In genomic region chr2:161172901-161173540, GRCh38 we compare ENCODE assay signal across 12 cellular contexts. TPM values are rescaled to one million over a fixed set of nuclear protein-coding genes. Genes with fewer than 3 reads are reported as not detected.
DNase-seq lines count a peak whose midpoint lies in the region; ATAC-seq and TF ChIP-seq lines count a peak whose summit lies in the region.
"Had no signal": no experiment of that assay in that cellular context is flagged by ENCODE, and none has a peak within 500 bp of the region (broad histone marks: within the 10 kb centered on the region; RNA-seq: fewer than 3 reads in every experiment).

No MANE protein-coding gene starts in this region.

- H3K36me3 ChIP-seq in DOHH2 (ENCODE audit: control insufficient read depth, low read length) (peaks cover 96% of the 10 kb centered on the region), Karpas-422 (ENCODE audit: insufficient read depth, low read length) (peaks cover 81% of the 10 kb centered on the region)

- H3K4me1 ChIP-seq in DOHH2 (ENCODE audit: control insufficient read depth, low read length): peaks cover 86% of the 10 kb centered on the region
- peaks cover 90% of the 10 kb centered on the region for H3K4me1 ChIP-seq in Karpas-422 (ENCODE audit: low read length)

- H3K4me2 ChIP-seq in DOHH2 (ENCODE audit: low read length) (0 out of 2 replicates have a peak overlapping the region, but pooled peaks have one; percentile 9), Karpas-422 (ENCODE audit: low read depth, low read length, poor library complexity, severe bottlenecking) (no peak overlapping the region)

- H3K4me3 ChIP-seq in DOHH2 (ENCODE audit: low read length) (no peak overlapping the region), Karpas-422 (ENCODE audit: low read length) (no peak overlapping the region)

- H3K79me2 ChIP-seq in DOHH2 (ENCODE audit: control insufficient read depth, low read length) (peaks cover 100% of the 10 kb centered on the region), Karpas-422 (ENCODE audit: low read length) (peaks cover 100% of the 10 kb centered on the region)

- no peak overlapping the region for H3K27ac ChIP-seq in DOHH2 (ENCODE audit: low read depth, low read length)
- peak overlapping the region; percentile 62 for H3K27ac ChIP-seq in Karpas-422 (ENCODE audit: low read length)

- H3K27me3 ChIP-seq in DOHH2 (ENCODE audit: control insufficient read depth, low read length) (no peaks in the 10 kb centered on the region), Karpas-422 (ENCODE audit: low read length) (no peaks in the 10 kb centered on the region)

- no peak for TF ChIP-seq CTCF in DOHH2 (IDR thresholded peaks at IDR 0.05; ENCODE audit: low read depth, low read length, poor library complexity, severe bottlenecking)

- H3K9me2 ChIP-seq in DOHH2 (replicated peaks; ENCODE audit: control insufficient read depth, low read length) (no peaks in the 10 kb centered on the region), Karpas-422 (replicated peaks; ENCODE audit: insufficient read depth, low read length) (no peaks in the 10 kb centered on the region)

- no peak overlapping the region for H2AFZ ChIP-seq in Karpas-422 (ENCODE audit: low read length)

- H3K9ac ChIP-seq in Karpas-422 (ENCODE audit: low read length): no peak overlapping the region

- DNase-seq in Karpas-422: no peak
- no peak for DNase-seq in T1000 (lab: John Stamatoyannopoulos, UW)
- DNase-seq in NCI-H2171 (lab: John Stamatoyannopoulos, UW): no peak
- DNase-seq in NCI-H2196 treated with DMSO at 0.1 percent for 48 hours (lab: John Stamatoyannopoulos, UW; ENCODE audit: unreplicated experiment): no peak
- DNase-seq in dermis blood vessel endothelial cell: no peak
- DNase-seq: CD4-positive, alpha-beta T cell; cerebellar nuclear complex; foreskin fibroblast; NCI-H446 treated with DMSO at 0.1 percent for 48 hours had no signal

- no peaks in the 10 kb centered on the region for H3K9me3 ChIP-seq in DOHH2 (ENCODE audit: control insufficient read depth, insufficient read depth, low read length)
- H3K9me3 ChIP-seq in Karpas-422 (ENCODE audit: low read length): no peaks in the 10 kb centered on the region

- ATAC-seq in GM18873 (IDR thresholded peaks at IDR 0.05; ENCODE audit: low FRiP score, unreplicated experiment) (peak; percentile 70), HG02763 (IDR thresholded peaks at IDR 0.05; ENCODE audit: unreplicated experiment) (peak; percentile 46)

- peaks cover 38% of the 10 kb centered on the region for H3F3A ChIP-seq in DOHH2 (ENCODE audit: control insufficient read depth, insufficient read depth)

- H4K20me1 ChIP-seq in DOHH2 (ENCODE audit: control insufficient read depth, insufficient read depth, low read depth, low read length): peaks cover 8% of the 10 kb centered on the region; the same call in 1 of the 2 replicates
- H4K20me1 ChIP-seq in Karpas-422 (ENCODE audit: insufficient read depth, low read depth, low read length): no peaks in the 10 kb centered on the region

RNA-seq across cellular contexts. Expression of gene TANK, which starts 12.8 kb away (rescaled TPM):
- 141 and 295 TPM in 2 replicates for total RNA-seq in Karpas-422 (2014; rRNA removed; shearing (Covaris generic); ENCODE audit: low replicate concordance)
- total RNA-seq in dermis blood vessel endothelial cell: 79.4 and 114 TPM in 2 replicates
